In the genomic region with DNA sequence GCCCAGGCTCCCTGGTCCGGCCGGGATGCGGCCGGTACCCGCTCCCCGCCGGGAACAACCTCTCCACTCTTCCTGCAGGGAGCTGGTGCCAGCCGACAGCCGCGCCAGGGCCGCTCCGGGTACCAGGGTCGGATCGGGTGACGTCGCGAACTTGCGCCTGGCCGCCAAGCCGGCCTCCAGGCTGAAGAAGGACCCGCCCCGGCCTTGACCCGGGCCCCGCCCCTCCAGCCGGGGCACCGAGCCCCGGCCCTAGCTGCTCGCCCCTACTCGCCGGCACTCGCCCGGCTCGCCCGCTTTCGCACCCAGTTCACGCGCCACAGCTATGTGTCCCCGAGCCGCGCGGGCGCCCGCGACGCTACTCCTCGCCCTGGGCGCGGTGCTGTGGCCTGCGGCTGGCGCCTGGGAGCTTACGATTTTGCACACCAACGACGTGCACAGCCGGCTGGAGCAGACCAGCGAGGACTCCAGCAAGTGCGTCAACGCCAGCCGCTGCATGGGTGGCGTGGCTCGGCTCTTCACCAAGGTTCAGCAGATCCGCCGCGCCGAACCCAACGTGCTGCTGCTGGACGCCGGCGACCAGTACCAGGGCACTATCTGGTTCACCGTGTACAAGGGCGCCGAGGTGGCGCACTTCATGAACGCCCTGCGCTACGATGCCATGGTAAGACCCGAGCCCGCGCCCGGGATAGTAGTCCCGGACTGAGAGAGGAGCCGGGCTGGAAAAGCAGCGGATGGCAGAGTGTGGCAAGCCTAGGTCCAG, we compare ENCODE assay signal across 8 cellular contexts. TPM values are rescaled to one million over a fixed set of nuclear protein-coding genes. Genes with fewer than 3 reads are reported as not detected.
DNase-seq lines count a peak whose midpoint lies in the region; ATAC-seq, FAIRE-seq and TF ChIP-seq lines count a peak whose summit lies in the region.

A gene (plus strand): TSS at position 266 of the 760 bp plus-strand sequence. CDS start 57 bp downstream, at position 323.

- H3K36me3 ChIP-seq in adipocyte (ENCODE audit: control insufficient read depth, insufficient read depth, low read length, severe bottlenecking) = no peaks in the 10 kb centered on the region
- no peaks in the 10 kb centered on the region for H3K36me3 ChIP-seq in pancreas

- H3K27ac ChIP-seq in 22Rv1 = peak within 1 kb of the TSS; percentile 61
- H3K27ac ChIP-seq in pancreas = peak within 1 kb of the TSS in 3 of 4 donors; percentile 40 to 45 (median 41)

- H3K9me3 ChIP-seq in adipocyte (ENCODE audit: control insufficient read depth, low read length) (no peaks in the 10 kb centered on the region), pancreas (no peaks in the 10 kb centered on the region)

- 1% methylated on average over 64 to 82 of the region's 82 CpGs for whole genome bisulfite sequencing in pancreas, 2 donors

- peaks cover 51% of the 10 kb centered on the region for H3K4me1 ChIP-seq in adipocyte (ENCODE audit: control insufficient read depth, insufficient read depth, low read length)
- H3K4me1 ChIP-seq in pancreas = peaks cover 0 to 7% (median 5%) of the 10 kb centered on the region in 3 donors

- intact Hi-C loops in Right ventricle myocardium superior (cut with DNase I) (no loop called here), pancreas (cut with DNase I) (no loop called here)

- H3K4me3 ChIP-seq in adipocyte (ENCODE audit: low read length) = peak within 1 kb of the TSS; percentile 97
- peak within 1 kb of the TSS; percentile 31 to 56 (median 43) for H3K4me3 ChIP-seq in pancreas

- H3K9ac ChIP-seq in adipocyte (ENCODE audit: low read length) = peak within 1 kb of the TSS; percentile 95

- DNase-seq in GM18507 (ENCODE audit: extremely low spot score, insufficient read length, low read depth) (peak; percentile 54), NCI-H748 (lab: John Stamatoyannopoulos, UW; ENCODE audit: unreplicated experiment) (peak; percentile 84), adipocyte (ENCODE audit: low read depth) (peak; percentile 86), Right ventricle myocardium superior (peak; percentile 84), pancreas (peak; percentile 31 to 83 (median 52)), SHP77 (lab: John Stamatoyannopoulos, UW) (no peak)

- FAIRE-seq in GM18507 (lab: Jason Lieb, UNC) (peak; percentile 33), pancreas (lab: Jason Lieb, UNC) (no peak)

- ATAC-seq in HG02884 (IDR thresholded peaks at IDR 0.05; ENCODE audit: unreplicated experiment) (peak; percentile 69), Right ventricle myocardium superior (ENCODE audit: poor library complexity) (peak; percentile 96), pancreas (peak; percentile 77 to 87 (median 82))

- peak; percentile 17 for TF ChIP-seq CTCF in 22Rv1 (IDR thresholded peaks at IDR 0.05)
- no peak for TF ChIP-seq CTCF in pancreas (IDR thresholded peaks at IDR 0.05)

- H3K27me3 ChIP-seq in adipocyte (replicated peaks; ENCODE audit: control insufficient read depth, insufficient read depth, low read length) (no peaks in the 10 kb centered on the region), pancreas (peaks cover 0 to 7% (median 2%) of the 10 kb centered on the region in 4 donors)

RNA-seq across cellular contexts. Expression of the gene that starts here (rescaled TPM):
- 4.2 TPM for total RNA-seq in Right ventricle myocardium superior
- 1 to 10 TPM in 5 of 6 donors, under 1 TPM in 1; 0.79 to 3.6 (median 2.2) TPM for total RNA-seq in pancreas
- polyA plus RNA-seq in pancreas = 1 to 10 TPM in 1 of 2 donors, under 1 TPM in 1; 0.49 to 2.7 TPM

Comparison
In these comparisons a context has a peak if more than half of its experiments do, and no peak if none do; other contexts are left out.
1. DNase-seq: peak in GM18507 (single experiment), NCI-H748 (single experiment), adipocyte (single experiment), Right ventricle myocardium superior (single experiment) and pancreas (6 of 6); none in SHP77 (0 of 2).
2. Peak in every context shown above with its lines, with median percentiles within 50 percentile points of each other: ATAC-seq.